In the genomic region with DNA sequence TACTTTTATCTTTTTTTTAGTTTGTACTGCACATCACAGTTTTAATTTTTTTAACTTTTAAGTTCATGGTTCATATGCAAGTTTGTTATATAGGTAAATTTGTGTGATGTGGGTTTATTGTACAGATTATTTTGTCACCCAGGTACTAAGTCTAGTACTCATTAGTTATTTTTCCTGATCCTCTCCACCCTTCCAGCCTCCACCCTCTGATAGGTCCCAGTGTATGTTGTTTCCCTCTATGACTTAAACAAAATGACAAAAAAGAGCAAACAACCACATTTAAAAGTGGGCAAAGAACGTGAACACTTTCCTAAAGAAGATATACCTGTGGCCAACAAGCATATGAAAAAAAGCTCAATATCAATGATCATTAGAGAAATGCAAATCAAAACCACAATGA, we compare ENCODE assay signal across 29 cellular contexts.
"Had no signal": no experiment of that assay in that cellular context is flagged by ENCODE, and none has a peak within 500 bp of the region (broad histone marks: within the 10 kb centered on the region; RNA-seq: fewer than 3 reads in every experiment).

No MANE protein-coding gene starts in this region.

- H3K27me3 ChIP-seq: colonic mucosa, dorsolateral prefrontal cortex, esophagus muscularis mucosa, esophagus squamous epithelium, foreskin keratinocyte, gastrocnemius medialis, gastroesophageal sphincter, heart left ventricle, heart right ventricle, hepatocyte had no signal

- FAIRE-seq: colon, endometrium, endothelial cell of umbilical vein, frontal cortex had no signal

- H3K27ac ChIP-seq: colonic mucosa, coronary artery, dorsolateral prefrontal cortex, epithelial cell of prostate, esophagus muscularis mucosa, esophagus squamous epithelium, foreskin keratinocyte, gastrocnemius medialis, gastroesophageal sphincter, heart left ventricle, heart right ventricle, hepatocyte had no signal

- H3K4me3 ChIP-seq: colonic mucosa, coronary artery, dorsolateral prefrontal cortex, esophagus muscularis mucosa, esophagus squamous epithelium, gastrocnemius medialis, gastroesophageal sphincter, heart left ventricle, heart right ventricle, hepatocyte had no signal

- DNase-seq: colonic mucosa; cortex of kidney; dermis blood vessel endothelial cell; dorsolateral prefrontal cortex; effector CD4-positive, alpha-beta T cell; effector CD8-positive, alpha-beta T cell; effector memory CD4-positive, alpha-beta T cell; effector memory CD8-positive, alpha-beta T cell; endodermal cell; erythroblast; esophagus squamous epithelium; foreskin fibroblast; foreskin keratinocyte; foreskin melanocyte; gastrocnemius medialis; glutamatergic neuron; head of caudate nucleus; heart left ventricle; heart right ventricle had no signal

- H3K36me3 ChIP-seq: colonic mucosa, esophagus muscularis mucosa, esophagus squamous epithelium, gastrocnemius medialis, gastroesophageal sphincter, heart left ventricle, heart right ventricle had no signal

- H3K9me3 ChIP-seq: colonic mucosa had no signal

- ATAC-seq: effector memory CD8-positive, alpha-beta T cell; esophagus mucosa; foreskin keratinocyte; gastrocnemius medialis; gastroesophageal sphincter; heart left ventricle; heart right ventricle had no signal

- H3K4me1 ChIP-seq: colonic mucosa, esophagus muscularis mucosa, esophagus squamous epithelium, foreskin keratinocyte, gastrocnemius medialis, gastroesophageal sphincter, heart left ventricle, heart right ventricle had no signal

- H3K4me2 ChIP-seq: hepatocyte had no signal
